In the genomic region with DNA sequence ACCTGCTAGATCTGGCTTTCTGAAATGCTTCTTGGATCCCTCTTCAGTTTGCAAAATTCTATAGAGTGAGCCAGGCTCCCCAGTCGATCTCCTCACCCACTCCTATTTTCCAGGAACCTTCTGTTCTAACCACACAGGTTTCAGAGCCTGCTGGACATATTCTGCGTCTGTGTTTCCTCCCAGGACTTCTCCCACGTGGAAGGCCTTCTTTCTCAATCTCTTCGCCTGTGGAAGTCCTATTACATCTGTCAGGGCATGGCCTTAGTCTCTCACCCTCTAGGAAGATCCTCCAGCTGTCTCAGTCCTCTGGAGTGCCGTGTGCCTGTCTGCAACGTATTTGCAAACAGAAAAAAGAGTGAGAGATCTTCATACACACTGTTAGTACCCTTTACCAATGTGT, we compare ENCODE assay signal across 11 cellular contexts. TPM values are rescaled to one million over a fixed set of nuclear protein-coding genes. Genes with fewer than 3 reads are reported as not detected.
A peak's percentile ranks its signal among the peaks of the same experiment; 100 is the strongest.
DNase-seq lines count a peak whose midpoint lies in the region; ATAC-seq lines count a peak whose summit lies in the region.
"Had no signal": no experiment of that assay in that cellular context is flagged by ENCODE, and none has a peak within 500 bp of the region (broad histone marks: within the 10 kb centered on the region; RNA-seq: fewer than 3 reads in every experiment).

No MANE protein-coding gene starts in this region.

- no peaks in the 10 kb centered on the region for H3K9me3 Mint-ChIP-seq in activated T-helper 2 cell treated with anti-CD3 and anti-CD28 coated beads, Interferon-gamma antibody, Interleukin-2, Interleukin-4, amounts not matched to agents 10 μg/mL and 5 μg/mL and 100 μg/mL, durations not matched to agents 14 hours and 24 hours and 36 hours
- no peaks in the 10 kb centered on the region for H3K9me3 Mint-ChIP-seq in stimulated activated naive B cell treated with anti-CD40 and anti-IgM and Interleukin-4, amounts not matched to agents 10 μg/mL and 1 μg/mL and 100 μg/mL, for 72 hours

- peak overlapping the region; percentile 49 for H3K27ac ChIP-seq in right cardiac atrium (ENCODE audit: low read length)
- H3K27ac ChIP-seq in skeletal muscle tissue (ENCODE audit: low read depth, low read length) = peak overlapping the region; percentile 92

- WGBS in right cardiac atrium = 38% methylated on average over 6 of the region's 6 CpGs

- DNase-seq in HCEC 1CT (peak; percentile 44), right cardiac atrium (peak in 1 of 3 donors; percentile 52), NCI-H526 treated with DMSO at 0.1 percent for 48 hours (lab: John Stamatoyannopoulos, UW) (no peak), DMS79 (lab: John Stamatoyannopoulos, UW) (no peak)
- DNase-seq in activated T-helper 2 cell treated with anti-CD3 and anti-CD28 coated beads, Interferon-gamma antibody, Interleukin-2, Interleukin-4, amounts not matched to agents 10 μg/mL and 5 μg/mL and 100 μg/mL, durations not matched to agents 14 hours and 24 hours and 36 hours (ENCODE audit: low spot score) = no peak
- no peak for DNase-seq in stimulated activated naive B cell treated with anti-CD40 and anti-IgM and Interleukin-4, amounts not matched to agents 10 μg/mL and 1 μg/mL and 100 μg/mL, for 72 hours
- DNase-seq: foreskin melanocyte; NCI-H1694; stimulated activated CD4-positive, alpha-beta T cell treated with anti-CD3 and anti-CD28 coated beads, Interleukin-4, amount 100 ng/mL, for 24 hours had no signal

- H3K4me3 ChIP-seq in right cardiac atrium (ENCODE audit: low read length) (no peak overlapping the region), skeletal muscle tissue (ENCODE audit: low read length in 3 of 3) (no peak overlapping the region)

- peaks cover 4% of the 10 kb centered on the region for H3K36me3 Mint-ChIP-seq in activated T-helper 2 cell treated with anti-CD3 and anti-CD28 coated beads, Interferon-gamma antibody, Interleukin-2, Interleukin-4, amounts not matched to agents 10 μg/mL and 5 μg/mL and 100 μg/mL, durations not matched to agents 14 hours and 24 hours and 36 hours (ENCODE audit: low read depth)
- peaks cover 14 to 21% of the 10 kb centered on the region in 2 donors for H3K36me3 Mint-ChIP-seq in stimulated activated naive B cell treated with anti-CD40 and anti-IgM and Interleukin-4, amounts not matched to agents 10 μg/mL and 1 μg/mL and 100 μg/mL, for 72 hours

- H3K4me1 ChIP-seq in right cardiac atrium (ENCODE audit: control insufficient read depth, insufficient read depth, low read length) (peaks cover 5% of the 10 kb centered on the region), skeletal muscle tissue (ENCODE audit: control insufficient read depth in 3 of 3, insufficient read depth in 3 of 3, low read length in 3 of 3) (peaks cover 30 to 42% (median 37%) of the 10 kb centered on the region in 3 donors)

- no peaks in the 10 kb centered on the region for H3K27me3 ChIP-seq in right cardiac atrium (ENCODE audit: control insufficient read depth, insufficient read depth)
- H3K27me3 ChIP-seq in skeletal muscle tissue (ENCODE audit: control insufficient read depth in 3 of 3, insufficient read depth in 3 of 3, low read length in 3 of 3) = no peaks in the 10 kb centered on the region

- peaks cover 12 to 16% (median 15%) of the 10 kb centered on the region in 3 donors for H3K36me3 ChIP-seq in skeletal muscle tissue (ENCODE audit: control insufficient read depth in 3 of 3, insufficient read depth in 3 of 3, low read length in 3 of 3)

- peak overlapping the region in 2 of 3 donors; percentile 50 to 55 for H3K9ac ChIP-seq in skeletal muscle tissue (ENCODE audit: low read depth in 1 of 3, low read length in 3 of 3)

- ATAC-seq in right cardiac atrium (peak; percentile 6 to 9), HG03175 (IDR thresholded peaks at IDR 0.05; ENCODE audit: unreplicated experiment) (no peak)
- ATAC-seq in stimulated activated naive B cell treated with anti-CD40 and anti-IgM and Interleukin-4, amounts not matched to agents 10 μg/mL and 1 μg/mL and 100 μg/mL, for 72 hours (replicated peaks) = no peak

- no peak overlapping the region for H3K4me3 Mint-ChIP-seq in activated T-helper 2 cell treated with anti-CD3 and anti-CD28 coated beads, Interferon-gamma antibody, Interleukin-2, Interleukin-4, amounts not matched to agents 10 μg/mL and 5 μg/mL and 100 μg/mL, durations not matched to agents 14 hours and 24 hours and 36 hours (ENCODE audit: low read depth)
- H3K4me3 Mint-ChIP-seq in stimulated activated naive B cell treated with anti-CD40 and anti-IgM and Interleukin-4, amounts not matched to agents 10 μg/mL and 1 μg/mL and 100 μg/mL, for 72 hours = no peak overlapping the region

- H3K27me3 Mint-ChIP-seq in activated T-helper 2 cell treated with anti-CD3 and anti-CD28 coated beads, Interferon-gamma antibody, Interleukin-2, Interleukin-4, amounts not matched to agents 10 μg/mL and 5 μg/mL and 100 μg/mL, durations not matched to agents 14 hours and 24 hours and 36 hours (ENCODE audit: low read depth) = no peaks in the 10 kb centered on the region
- H3K27me3 Mint-ChIP-seq in stimulated activated naive B cell treated with anti-CD40 and anti-IgM and Interleukin-4, amounts not matched to agents 10 μg/mL and 1 μg/mL and 100 μg/mL, for 72 hours = no peaks in the 10 kb centered on the region

- peak overlapping the region; percentile 67 for H3K27ac Mint-ChIP-seq in activated T-helper 2 cell treated with anti-CD3 and anti-CD28 coated beads, Interferon-gamma antibody, Interleukin-2, Interleukin-4, amounts not matched to agents 10 μg/mL and 5 μg/mL and 100 μg/mL, durations not matched to agents 14 hours and 24 hours and 36 hours
- H3K27ac Mint-ChIP-seq in stimulated activated naive B cell treated with anti-CD40 and anti-IgM and Interleukin-4, amounts not matched to agents 10 μg/mL and 1 μg/mL and 100 μg/mL, for 72 hours = no peak overlapping the region

- intact Hi-C loops in activated T-helper 2 cell treated with anti-CD3 and anti-CD28 coated beads, Interferon-gamma antibody, Interleukin-2, Interleukin-4, amounts not matched to agents 10 μg/mL and 5 μg/mL and 100 μg/mL, durations not matched to agents 14 hours and 24 hours and 36 hours (cut with micrococcal nuclease) = no loop called here
- intact Hi-C loops in right cardiac atrium (cut with DNase I) = loop anchor here in 2 of 4 donors (5.0 kb wide), 1 partner anchor 39 kb away; a partner anchor contains a TSS

- H3K4me1 Mint-ChIP-seq in activated T-helper 2 cell treated with anti-CD3 and anti-CD28 coated beads, Interferon-gamma antibody, Interleukin-2, Interleukin-4, amounts not matched to agents 10 μg/mL and 5 μg/mL and 100 μg/mL, durations not matched to agents 14 hours and 24 hours and 36 hours (ENCODE audit: low read depth) = peaks cover 15% of the 10 kb centered on the region
- H3K4me1 Mint-ChIP-seq in stimulated activated naive B cell treated with anti-CD40 and anti-IgM and Interleukin-4, amounts not matched to agents 10 μg/mL and 1 μg/mL and 100 μg/mL, for 72 hours = peaks cover 13% of the 10 kb centered on the region in 2 donors

- no peaks in the 10 kb centered on the region for H3K9me3 ChIP-seq in right cardiac atrium (ENCODE audit: control insufficient read depth, low read length)
- H3K9me3 ChIP-seq in skeletal muscle tissue (ENCODE audit: control insufficient read depth in 3 of 3, low read length in 3 of 3) = no peaks in the 10 kb centered on the region

RNA-seq across cellular contexts. Expression of a gene that starts 1.7 kb away (rescaled TPM):
- total RNA-seq in activated T-helper 2 cell treated with anti-CD3 and anti-CD28 coated beads, Interferon-gamma antibody, Interleukin-2, Interleukin-4, amounts not matched to agents 10 μg/mL and 5 μg/mL and 100 μg/mL, durations not matched to agents 14 hours and 24 hours and 36 hours = 27.5 and 29.4 TPM in 2 replicates
- total RNA-seq in right cardiac atrium = 10 to 100 TPM; 22.0 to 28.8 (median 23.0) TPM
- 26.1 TPM for polyA plus RNA-seq in right cardiac atrium
- total RNA-seq in skeletal muscle tissue = 20.9 TPM

RNA-seq across cellular contexts. Expression of a gene that starts 39.8 kb away (rescaled TPM):
- 101 and 103 TPM in 2 replicates for total RNA-seq in activated T-helper 2 cell treated with anti-CD3 and anti-CD28 coated beads, Interferon-gamma antibody, Interleukin-2, Interleukin-4, amounts not matched to agents 10 μg/mL and 5 μg/mL and 100 μg/mL, durations not matched to agents 14 hours and 24 hours and 36 hours
- total RNA-seq in right cardiac atrium (10 to 100 TPM; 28.0 to 35.0 (median 33.3) TPM), skeletal muscle tissue (32.4 TPM)
- 28.8 TPM for polyA plus RNA-seq in right cardiac atrium

Comparison
In these comparisons a context has a peak if more than half of its experiments do, and no peak if none do; other contexts are left out.
1. ATAC-seq: peak in right cardiac atrium (2 of 2); none in stimulated activated naive B cell treated with anti-CD40 and anti-IgM and Interleukin-4, amounts not matched to agents 10 μg/mL and 1 μg/mL and 100 μg/mL, for 72 hours (0 of 2) and HG03175 (single experiment).